In genomic region chr7:130741336-130741995, GRCh38 we compare ENCODE assay signal across 24 cellular contexts. TPM values are rescaled to one million over a fixed set of nuclear protein-coding genes. Genes with fewer than 3 reads are reported as not detected.
DNase-seq lines count a peak whose midpoint lies in the region; ATAC-seq, FAIRE-seq and TF ChIP-seq lines count a peak whose summit lies in the region.
"Had no signal": no experiment of that assay in that cellular context is flagged by ENCODE, and none has a peak within 500 bp of the region (broad histone marks: within the 10 kb centered on the region; RNA-seq: fewer than 3 reads in every experiment).

No MANE protein-coding gene starts in this region.

- H3K4me3 Mint-ChIP-seq in GM23338, result no peak overlapping the region
- H3K4me3 Mint-ChIP-seq in activated CD4-positive, alpha-beta T cell treated with anti-CD3 and anti-CD28 coated beads, Interleukin-2, amount 10 ng/mL, durations not matched to agents 7 days and 5 days, result no peak overlapping the region
- H3K4me3 Mint-ChIP-seq: activated CD4-positive, alpha-beta memory T cell treated with anti-CD3 and anti-CD28 coated beads for 36 hours; activated T-helper 1 cell treated with anti-CD3 and anti-CD28 coated beads, Interleukin-12 subunit alpha, Interleukin-12 subunit beta, Interleukin-2, Interleukin-4 antibody, amounts not matched to agents 30 ng/mL and 10 ng/mL and 1 ng/mL, durations not matched to agents 14 hours and 24 hours and 36 hours; CD4-positive, CD25-positive, alpha-beta regulatory T cell had no signal

- peaks cover 8% of the 10 kb centered on the region for H3K27me3 Mint-ChIP-seq in GM23338 (ENCODE audit: insufficient read depth, low read depth, poor library complexity)
- H3K27me3 Mint-ChIP-seq in activated CD4-positive, alpha-beta T cell treated with anti-CD3 and anti-CD28 coated beads, Interleukin-2, amount 10 ng/mL, durations not matched to agents 7 days and 5 days, result peaks cover 32% of the 10 kb centered on the region

- no peaks in the 10 kb centered on the region for H3K36me3 ChIP-seq in GM23338 (ENCODE audit: insufficient read depth)
- H3K36me3 ChIP-seq: pancreas had no signal

- no peaks in the 10 kb centered on the region for H4K20me1 ChIP-seq in GM23338 (replicated peaks; ENCODE audit: insufficient read depth)

- POLR2A ChIA-PET in A549 (lab: Yijun Ruan, JAX), result no interaction called here
- POLR2A ChIA-PET in activated CD4-positive, alpha-beta T cell treated with anti-CD3 and anti-CD28 coated beads, Interleukin-2, amount 10 ng/mL, durations not matched to agents 7 days and 5 days (lab: Charles Lee), result no interaction called here

- no peak for DNase-seq in A549 (ENCODE audit: low read depth in 1 of 2, low spot score in 1 of 2)
- peak; percentile 26 for DNase-seq in GM23338 (ENCODE audit: low spot score)
- peak; percentile 52 to 67 for DNase-seq in NOMO-1 (lab: John Stamatoyannopoulos, UW; ENCODE audit: unreplicated experiment in 2 of 2)
- no peak for DNase-seq in hepatic stellate cell (ENCODE audit: low spot score)
- DNase-seq in activated CD4-positive, alpha-beta T cell treated with anti-CD3 and anti-CD28 coated beads, Interleukin-2, amount 10 ng/mL, durations not matched to agents 7 days and 5 days, result no peak
- DNase-seq in left lobe of liver (ENCODE audit: low spot score), result no peak
- DNase-seq: 8988T; activated CD4-positive, alpha-beta memory T cell treated with anti-CD3 and anti-CD28 coated beads for 36 hours; CD4-positive, CD25-positive, alpha-beta regulatory T cell; effector CD8-positive, alpha-beta T cell; hypothalamus; NCI-H1930; NCI-H69; pancreas; SHP77; stimulated activated naive CD4-positive, alpha-beta T cell; trophoblast cell had no signal

- no peaks in the 10 kb centered on the region for H3K4me1 Mint-ChIP-seq in GM23338
- no peaks in the 10 kb centered on the region for H3K4me1 Mint-ChIP-seq in activated CD4-positive, alpha-beta T cell treated with anti-CD3 and anti-CD28 coated beads, Interleukin-2, amount 10 ng/mL, durations not matched to agents 7 days and 5 days
- H3K4me1 Mint-ChIP-seq: CD4-positive, CD25-positive, alpha-beta regulatory T cell had no signal

- H3K27me3 ChIP-seq in GM23338 (ENCODE audit: insufficient read depth), result peaks cover 25% of the 10 kb centered on the region

- H3K4me1 ChIP-seq in A549 (no peaks in the 10 kb centered on the region), GM23338 (ENCODE audit: insufficient read depth) (peaks cover 11% of the 10 kb centered on the region; the same call in 1 of the 2 replicates)
- H3K4me1 ChIP-seq: pancreas had no signal

- TF ChIP-seq EP300 in A549 (IDR thresholded peaks at IDR 0.05), result no peak

- H3K27ac ChIP-seq in A549 (no peak overlapping the region), GM23338 (ENCODE audit: low read depth) (no peak overlapping the region), adipose tissue (ENCODE audit: low read depth, low read length) (peak overlapping the region; percentile 49)
- H3K27ac ChIP-seq: pancreas, skin epidermis had no signal

- no peaks in the 10 kb centered on the region for H3K79me2 ChIP-seq in GM23338 (replicated peaks; ENCODE audit: insufficient read depth)

- H3K9me3 ChIP-seq in A549, result peaks cover 3% of the 10 kb centered on the region; the same call in 1 of the 3 replicates
- H3K9me3 ChIP-seq: pancreas had no signal

- ATAC-seq in A549, result no peak
- ATAC-seq in GM23338, result peak; percentile 48
- ATAC-seq in left lobe of liver, result no peak
- no peak for ATAC-seq in HG03280 (IDR thresholded peaks at IDR 0.05; ENCODE audit: unreplicated experiment)

- H3K9me2 ChIP-seq in GM23338 (ENCODE audit: insufficient read depth), result no peaks in the 10 kb centered on the region

- no peaks in the 10 kb centered on the region for H3K36me3 Mint-ChIP-seq in GM23338 (ENCODE audit: low read depth)
- no peaks in the 10 kb centered on the region for H3K36me3 Mint-ChIP-seq in activated CD4-positive, alpha-beta T cell treated with anti-CD3 and anti-CD28 coated beads, Interleukin-2, amount 10 ng/mL, durations not matched to agents 7 days and 5 days (ENCODE audit: low read depth)
- H3K36me3 Mint-ChIP-seq: activated CD4-positive, alpha-beta memory T cell treated with anti-CD3 and anti-CD28 coated beads for 36 hours; CD4-positive, CD25-positive, alpha-beta regulatory T cell had no signal

- TF ChIP-seq CTCF in A549 (IDR thresholded peaks at IDR 0.05), result no peak
- no peak for TF ChIP-seq CTCF in GM23338 (conservative IDR thresholded peaks at IDR 0.05; ENCODE audit: low read depth in 2 of 2)

- no peaks in the 10 kb centered on the region for H3F3A ChIP-seq in GM23338 (replicated peaks; ENCODE audit: low read depth)

- H3K4me2 ChIP-seq in A549, result no peak overlapping the region
- no peak overlapping the region for H3K4me2 ChIP-seq in GM23338

- H3K4me3 ChIP-seq in A549 (no peak overlapping the region), GM23338 (no peak overlapping the region)
- H3K4me3 ChIP-seq: pancreas, skin epidermis had no signal

- no peak for TF ChIP-seq RAD21 in A549 (conservative IDR thresholded peaks at IDR 0.05 in 1 of 2, IDR thresholded peaks at IDR 0.05 in 1 of 2)

- TF ChIP-seq POLR2A in A549 (IDR thresholded peaks at IDR 0.05; ENCODE audit: low read length), result no peak

- H3K9me3 Mint-ChIP-seq in GM23338, result no peaks in the 10 kb centered on the region
- H3K9me3 Mint-ChIP-seq in activated CD4-positive, alpha-beta T cell treated with anti-CD3 and anti-CD28 coated beads, Interleukin-2, amount 10 ng/mL, durations not matched to agents 7 days and 5 days, result no peaks in the 10 kb centered on the region
- H3K9me3 Mint-ChIP-seq: activated CD4-positive, alpha-beta memory T cell treated with anti-CD3 and anti-CD28 coated beads for 36 hours; activated T-helper 1 cell treated with anti-CD3 and anti-CD28 coated beads, Interleukin-12 subunit alpha, Interleukin-12 subunit beta, Interleukin-2, Interleukin-4 antibody, amounts not matched to agents 30 ng/mL and 10 ng/mL and 1 ng/mL, durations not matched to agents 14 hours and 24 hours and 36 hours; CD4-positive, CD25-positive, alpha-beta regulatory T cell had no signal

- H2AFZ ChIP-seq in GM23338, result peak overlapping the region; percentile 60

- no peak for FAIRE-seq in A549 (lab: Jason Lieb, UNC)
- FAIRE-seq: pancreas had no signal

- CTCF ChIA-PET in A549 (lab: Yijun Ruan, JAX), result no interaction called here
- CTCF ChIA-PET in activated CD4-positive, alpha-beta T cell treated with anti-CD3 and anti-CD28 coated beads, Interleukin-2, amount 10 ng/mL, durations not matched to agents 7 days and 5 days (lab: Charles Lee), result no interaction called here

- no peak overlapping the region for H3K27ac Mint-ChIP-seq in GM23338
- no peak overlapping the region for H3K27ac Mint-ChIP-seq in activated CD4-positive, alpha-beta T cell treated with anti-CD3 and anti-CD28 coated beads, Interleukin-2, amount 10 ng/mL, durations not matched to agents 7 days and 5 days
- H3K27ac Mint-ChIP-seq: activated CD4-positive, alpha-beta memory T cell treated with anti-CD3 and anti-CD28 coated beads for 36 hours; activated T-helper 1 cell treated with anti-CD3 and anti-CD28 coated beads, Interleukin-12 subunit alpha, Interleukin-12 subunit beta, Interleukin-2, Interleukin-4 antibody, amounts not matched to agents 30 ng/mL and 10 ng/mL and 1 ng/mL, durations not matched to agents 14 hours and 24 hours and 36 hours; CD4-positive, CD25-positive, alpha-beta regulatory T cell had no signal

- 0% methylated on average over 3 of the region's 3 CpGs for WGBS in A549 (ENCODE audit: missing lambda C conversion rate)
- 40 to 52% (median 44%) methylated on average over 3 of the region's 3 CpGs for WGBS in adipose tissue, 3 donors

TF ChIP-seq in A549, 52 proteins besides CTCF, POLR2A, EP300 and RAD21 (continues in another document):
- no peak for TF ChIP-seq ATOH8 (CRISPR knock-in tag; IDR thresholded peaks at IDR 0.05; ENCODE audit: low read depth)
- TF ChIP-seq TP53 (CRISPR knock-in tag; IDR thresholded peaks at IDR 0.05), result no peak

TF ChIP-seq in GM23338, 12 proteins besides CTCF, POLR2A, EP300 and RAD21 (continues in another document):
- TF ChIP-seq STAT1 (IDR thresholded peaks at IDR 0.05; ENCODE audit: unreplicated experiment) (no peak), NANOG (IDR thresholded peaks at IDR 0.05; ENCODE audit: borderline replicate concordance) (no peak), ZNF331 (CRISPR knock-in tag; IDR thresholded peaks at IDR 0.05; ENCODE audit: low read depth) (no peak)

RNA-seq across cellular contexts. Expression of gene KLF14, which starts 7.5 kb away (rescaled TPM):
- polyA plus RNA-seq in A549 (2011; rRNA removed) (not detected in 2 replicates), A549 (2017; fragmentation: RNase III; extraction: RNeasy Plus Mini Kit Qiagen cat#74134 plus additional on column Dnase treatment) (0.03 TPM in 2 of 3 replicates, not detected in the other), GM23338 (2016; fragmentation: Nextera tagmentation; extraction: Ambion mirVana) (not detected in 2 replicates), adipose tissue (1 to 10 TPM in 1 of 3 donors, under 1 TPM in 2; 0.31 to 1.6 (median 0.45) TPM)
- polyA plus RNA-seq in A549 (2012; cell fraction: cytosol; rRNA removed), result 0.01 TPM in 2 replicates
- not detected in 2 replicates for polyA plus RNA-seq in A549 (2012; cell fraction: nucleus; rRNA removed)
- polyA minus RNA-seq in A549 (2011; rRNA and poly(A)+ RNA removed), result not detected in 2 replicates
- not detected in 2 replicates for total RNA-seq in GM23338 (2014; rRNA removed; shearing (Covaris generic))
- total RNA-seq in activated CD4-positive, alpha-beta T cell treated with anti-CD3 and anti-CD28 coated beads, Interleukin-2, amount 10 ng/mL, durations not matched to agents 7 days and 5 days, result not detected
- total RNA-seq in left lobe of liver, result not detected
- total RNA-seq: activated CD4-positive, alpha-beta memory T cell treated with anti-CD3 and anti-CD28 coated beads for 36 hours; activated T-helper 1 cell treated with anti-CD3 and anti-CD28 coated beads, Interleukin-12 subunit alpha, Interleukin-12 subunit beta, Interleukin-2, Interleukin-4 antibody, amounts not matched to agents 30 ng/mL and 10 ng/mL and 1 ng/mL, durations not matched to agents 14 hours and 24 hours and 36 hours; cardiac septum; CD4-positive, CD25-positive, alpha-beta regulatory T cell; LHCN-M2 had no signal
- polyA plus RNA-seq: CD4-positive, CD25-positive, alpha-beta regulatory T cell had no signal

RNA-seq across cellular contexts. Expression of gene TSGA13, which starts 55.1 kb away (rescaled TPM):
- polyA plus RNA-seq in A549 (2011; rRNA removed), result not detected in 2 replicates
- not detected in 2 replicates for polyA plus RNA-seq in A549 (2012; cell fraction: cytosol; rRNA removed)
- not detected in 2 replicates for polyA plus RNA-seq in A549 (2012; cell fraction: nucleus; rRNA removed)
- polyA plus RNA-seq in A549 (2017; fragmentation: RNase III; extraction: RNeasy Plus Mini Kit Qiagen cat#74134 plus additional on column Dnase treatment), result not detected in 3 replicates
- not detected in 2 replicates for polyA minus RNA-seq in A549 (2011; rRNA and poly(A)+ RNA removed)
- total RNA-seq in GM23338 (2014; rRNA removed; shearing (Covaris generic)), result not detected in 2 replicates
- not detected in 2 replicates for polyA plus RNA-seq in GM23338 (2016; fragmentation: Nextera tagmentation; extraction: Ambion mirVana)
- polyA plus RNA-seq in adipose tissue, result not detected
- total RNA-seq in activated CD4-positive, alpha-beta T cell treated with anti-CD3 and anti-CD28 coated beads, Interleukin-2, amount 10 ng/mL, durations not matched to agents 7 days and 5 days, result not detected
- not detected for total RNA-seq in left lobe of liver
- total RNA-seq: activated CD4-positive, alpha-beta memory T cell treated with anti-CD3 and anti-CD28 coated beads for 36 hours; activated T-helper 1 cell treated with anti-CD3 and anti-CD28 coated beads, Interleukin-12 subunit alpha, Interleukin-12 subunit beta, Interleukin-2, Interleukin-4 antibody, amounts not matched to agents 30 ng/mL and 10 ng/mL and 1 ng/mL, durations not matched to agents 14 hours and 24 hours and 36 hours; cardiac septum; CD4-positive, CD25-positive, alpha-beta regulatory T cell; Daoy; LHCN-M2; pancreas had no signal
- polyA plus RNA-seq: CD4-positive, CD25-positive, alpha-beta regulatory T cell; pancreas had no signal

Comparison
In these comparisons a context has a peak if more than half of its experiments do, and no peak if none do; other contexts are left out.
1. DNase-seq: peak in GM23338 (single experiment) and NOMO-1 (2 of 2); none in A549 (0 of 2), hepatic stellate cell (single experiment), activated CD4-positive, alpha-beta T cell treated with anti-CD3 and anti-CD28 coated beads, Interleukin-2, amount 10 ng/mL, durations not matched to agents 7 days and 5 days (single experiment) and left lobe of liver (single experiment).